In the genomic region with DNA sequence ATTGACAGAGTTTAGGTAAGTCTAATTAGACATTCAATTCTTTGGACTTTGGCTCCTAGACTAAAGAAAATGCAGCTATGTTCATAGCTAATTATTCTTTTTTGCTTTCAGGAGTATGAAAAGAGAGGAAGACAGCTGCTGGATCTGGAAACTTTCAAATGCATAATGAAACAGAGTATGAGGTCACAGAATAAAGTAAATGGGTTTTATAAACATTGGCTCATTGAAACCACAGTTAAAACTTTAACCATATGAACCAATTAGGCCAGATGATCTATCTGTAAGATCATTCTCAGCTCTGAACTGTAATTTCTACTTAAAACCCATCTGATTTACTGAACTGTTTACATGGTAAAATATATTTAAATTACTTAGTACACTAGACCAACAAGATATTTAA, we compare ENCODE assay signal across 25 cellular contexts.
"Had no signal": no experiment of that assay in that cellular context is flagged by ENCODE, and none has a peak within 500 bp of the region (broad histone marks: within the 10 kb centered on the region; RNA-seq: fewer than 3 reads in every experiment).

No MANE protein-coding gene starts in this region.

- FAIRE-seq: endothelial cell of umbilical vein, keratinocyte, urothelium cell line had no signal

- H3K27me3 ChIP-seq: esophagus muscularis mucosa, gastrocnemius medialis, right atrium auricular region, sigmoid colon, tibial nerve, upper lobe of left lung had no signal

- H3K27ac ChIP-seq: coronary artery, esophagus muscularis mucosa, gastrocnemius medialis, prostate gland, right atrium auricular region, spleen, thoracic aorta, tibial nerve, upper lobe of left lung had no signal

- ATAC-seq: gastrocnemius medialis; left lobe of liver; naive thymus-derived CD4-positive, alpha-beta T cell; stimulated activated naive B cell treated with anti-CD40 and anti-IgM and Interleukin-4, amounts not matched to agents 10 μg/mL and 1 μg/mL and 100 μg/mL, for 72 hours had no signal

- H3K4me3 ChIP-seq: coronary artery, esophagus muscularis mucosa, gastrocnemius medialis, lung, prostate gland, right atrium auricular region, sigmoid colon, spleen, thoracic aorta, tibial nerve, upper lobe of left lung had no signal

- H3K4me1 ChIP-seq: gastrocnemius medialis, prostate gland, right atrium auricular region, spleen, upper lobe of left lung had no signal

- H3K36me3 ChIP-seq: esophagus muscularis mucosa, gastrocnemius medialis, prostate gland, right atrium auricular region, sigmoid colon, spleen, thoracic aorta, tibial nerve, upper lobe of left lung had no signal

- DNase-seq: dermis blood vessel endothelial cell; effector memory CD4-positive, alpha-beta T cell; foreskin fibroblast; gastrocnemius medialis; head of caudate nucleus; midbrain; naive thymus-derived CD4-positive, alpha-beta T cell; nephron progenitor cell; nucleus accumbens; sigmoid colon; spleen; stimulated activated CD4-positive, alpha-beta T cell treated with anti-CD3 and anti-CD28 coated beads, Interleukin-2, amount 100 ng/mL, for 48 hours; stimulated activated naive B cell treated with anti-CD40 and anti-IgM and Interleukin-4, amounts not matched to agents 10 μg/mL and 1 μg/mL and 100 μg/mL, for 72 hours; upper lobe of left lung had no signal

- H3K9me3 ChIP-seq: esophagus muscularis mucosa, gastrocnemius medialis, prostate gland, right atrium auricular region, sigmoid colon, spleen, thoracic aorta, upper lobe of left lung had no signal
